ENCODE assay signal across 8 cellular contexts in genomic region chr6:42030585-42031506, GRCh38. TPM values are rescaled to one million over a fixed set of nuclear protein-coding genes. Genes with fewer than 3 reads are reported as not detected.
DNase-seq lines count a peak whose midpoint lies in the region; ATAC-seq and TF ChIP-seq lines count a peak whose summit lies in the region.

No MANE protein-coding gene starts in this region.

- intact Hi-C loops in adrenal gland (cut with DNase I) (no loop called here), Calu3 (cut with micrococcal nuclease; ENCODE audit: unreplicated experiment) (no loop called here)

- DNase-seq in NB4 (ENCODE audit: low read depth) (peak; percentile 72), adrenal gland (no peak), COR-L47 (lab: John Stamatoyannopoulos, UW) (no peak), Calu3 (no peak)

- peaks cover 62% of the 10 kb centered on the region for H3K36me3 ChIP-seq in BLaER1
- no peaks in the 10 kb centered on the region for H3K36me3 ChIP-seq in adrenal gland (replicated peaks in 1 of 2)
- H3K36me3 ChIP-seq in muscle layer of duodenum (ENCODE audit: control insufficient read depth in 1 of 2, insufficient read depth in 2 of 2, low read length in 2 of 2) = no peaks in the 10 kb centered on the region

- ATAC-seq in HG03280 (IDR thresholded peaks at IDR 0.05; ENCODE audit: unreplicated experiment) (no peak), HG03354 (IDR thresholded peaks at IDR 0.05; ENCODE audit: poor library complexity, severe bottlenecking, unreplicated experiment) (no peak)

- no peaks in the 10 kb centered on the region for H3K27me3 Mint-ChIP-seq in Calu3 (ENCODE audit: unreplicated experiment)

- H3K9me3 Mint-ChIP-seq in Calu3 (ENCODE audit: low read depth, unreplicated experiment) = no peaks in the 10 kb centered on the region

- H3K27me3 ChIP-seq in BLaER1 = no peaks in the 10 kb centered on the region
- H3K27me3 ChIP-seq in adrenal gland = no peaks in the 10 kb centered on the region
- no peaks in the 10 kb centered on the region for H3K27me3 ChIP-seq in muscle layer of duodenum (ENCODE audit: low read depth, low read length)

- H3K4me3 ChIP-seq in BLaER1 (peak overlapping the region; percentile 46), NB4 (ENCODE audit: low read depth, low read length) (no peak overlapping the region), adrenal gland (no peak overlapping the region), muscle layer of duodenum (ENCODE audit: low read depth in 1 of 2, low read length in 2 of 2) (peak overlapping the region in 1 of 2 donors; percentile 8)

- peak overlapping the region; percentile 79 for H3K9ac ChIP-seq in BLaER1

- H3K27ac ChIP-seq in BLaER1 (peak overlapping the region; percentile 96), adrenal gland (peak overlapping the region in 3 of 5 donors; percentile 19 to 68 (median 19)), muscle layer of duodenum (ENCODE audit: low read length) (peak overlapping the region; percentile 33)

- no peaks in the 10 kb centered on the region for H3K36me3 Mint-ChIP-seq in Calu3 (ENCODE audit: insufficient read depth, unreplicated experiment)

- TF ChIP-seq CTCF in NB4 (IDR thresholded peaks at IDR 0.05; ENCODE audit: low read depth, low read length) (no peak), adrenal gland (IDR thresholded peaks at IDR 0.05) (no peak), Calu3 (IDR thresholded peaks at IDR 0.05; ENCODE audit: unreplicated experiment) (no peak)

- 52 to 63% (median 61%) methylated on average over 11 to 14 of the region's 14 CpGs for WGBS in adrenal gland, 4 donors

- no peaks in the 10 kb centered on the region for H3K9me3 ChIP-seq in BLaER1
- no peaks in the 10 kb centered on the region for H3K9me3 ChIP-seq in adrenal gland (replicated peaks in 1 of 3)
- H3K9me3 ChIP-seq in muscle layer of duodenum (ENCODE audit: control insufficient read depth in 1 of 2, low read length in 2 of 2) = no peaks in the 10 kb centered on the region

- TF ChIP-seq POLR2A in NB4 (IDR thresholded peaks at IDR 0.05; ENCODE audit: extremely low read depth, insufficient read length) (no peak), adrenal gland (IDR thresholded peaks at IDR 0.05) (no peak)

- no peaks in the 10 kb centered on the region for H4K20me1 ChIP-seq in BLaER1

- H3K27ac Mint-ChIP-seq in Calu3 (ENCODE audit: unreplicated experiment) = no peak overlapping the region

- H3K4me1 ChIP-seq in BLaER1 = peaks cover 96% of the 10 kb centered on the region
- H3K4me1 ChIP-seq in adrenal gland (replicated peaks in 1 of 2) = peaks cover 3 to 46% of the 10 kb centered on the region in 2 donors
- H3K4me1 ChIP-seq in muscle layer of duodenum (ENCODE audit: control insufficient read depth in 1 of 2, insufficient read depth in 2 of 2, low read length in 2 of 2) = peaks cover 5 to 18% of the 10 kb centered on the region in 2 donors

- H3K4me1 Mint-ChIP-seq in Calu3 (ENCODE audit: low read depth, unreplicated experiment) = peaks cover 9% of the 10 kb centered on the region

- no TSS peak for BruUV-seq in Calu3 (replicated peaks; lab: Mats Ljungman, UMichigan)

- CTCF ChIA-PET in Calu3 (lab: Charles Lee) = interaction anchor here (0.6 to 1.2 kb wide), 2 partner anchors 246 to 279 kb away, joined by 4 to 6 read pairs; no protein-coding TSS in a partner anchor

- H3K4me3 Mint-ChIP-seq in Calu3 (ENCODE audit: low read depth, unreplicated experiment) = no peak overlapping the region

- peak overlapping the region; percentile 81 for H3K4me2 ChIP-seq in BLaER1

RNA-seq across cellular contexts. Expression of gene TAF8, which starts 19.5 kb away (rescaled TPM):
- total RNA-seq in adrenal gland (10 to 100 TPM; 16.4 to 83.7 (median 30.5) TPM), Calu3 (2022) (32.6 and 34.0 TPM in 2 replicates)
- polyA plus RNA-seq in adrenal gland = 10 to 100 TPM; 10.1 to 12.7 (median 12.5) TPM

Comparison
In these comparisons a context has a peak if more than half of its experiments do, and no peak if none do; other contexts are left out.
1. H3K27ac ChIP-seq: peak in every context shown above with its lines; median percentile 96 in BLaER1; 33 in muscle layer of duodenum; 19 in adrenal gland.